Comparison of ENCODE assay signal across 11 cellular contexts in genomic region chr15:32427635-32428034, GRCh38. TPM values are rescaled to one million over a fixed set of nuclear protein-coding genes. Genes with fewer than 3 reads are reported as not detected.
DNase-seq lines count a peak whose midpoint lies in the region; ATAC-seq, FAIRE-seq and TF ChIP-seq lines count a peak whose summit lies in the region.
"Not testable (repeated sequence)": the region's sequence is repeated elsewhere in the genome, so short reads cannot be mapped to it uniquely, and the experiment has no call there.
"Had no signal": no experiment of that assay in that cellular context is flagged by ENCODE, and none has a peak within 500 bp of the region (broad histone marks: within the 10 kb centered on the region; RNA-seq: fewer than 3 reads in every experiment).

No MANE protein-coding gene starts in this region.

- CTCF ChIA-PET in A549 (lab: Yijun Ruan, JAX); PC-3 (lab: Charles Lee); naive thymus-derived CD4-positive, alpha-beta T cell (lab: Charles Lee): not testable (repeated sequence)

- H3K27ac Mint-ChIP-seq in activated naive CD4-positive, alpha-beta T cell treated with anti-CD3 and anti-CD28 coated beads, Interleukin-2, amount 50 U/mL, for 72 hours; naive thymus-derived CD4-positive, alpha-beta T cell; stimulated activated naive B cell treated with anti-CD40 and anti-IgM and Interleukin-4, amounts not matched to agents 10 μg/mL and 1 μg/mL and 100 μg/mL, for 72 hours: not testable (repeated sequence)

- not testable (repeated sequence) for H3K27ac ChIP-seq in A549; PC-3 (ENCODE audit: low read length); naive thymus-derived CD4-positive, alpha-beta T cell (ENCODE audit: low read depth, low read length)

- H3K79me2 ChIP-seq in PC-3 (ENCODE audit: low read length) = not testable (repeated sequence)

- not testable (repeated sequence) for H3K4me1 Mint-ChIP-seq in naive thymus-derived CD4-positive, alpha-beta T cell; stimulated activated naive B cell treated with anti-CD40 and anti-IgM and Interleukin-4, amounts not matched to agents 10 μg/mL and 1 μg/mL and 100 μg/mL, for 72 hours

- POLR2A ChIA-PET in A549 (lab: Yijun Ruan, JAX); PC-3 (lab: Charles Lee; ENCODE audit: unreplicated experiment); naive thymus-derived CD4-positive, alpha-beta T cell (lab: Charles Lee): not testable (repeated sequence)

- H3K27me3 ChIP-seq in PC-3 (ENCODE audit: low read length); naive thymus-derived CD4-positive, alpha-beta T cell (ENCODE audit: control insufficient read depth in 2 of 2, insufficient read depth in 2 of 2, low read length in 2 of 2): not testable (repeated sequence)

- not testable (repeated sequence) for H3K4me3 Mint-ChIP-seq in naive thymus-derived CD4-positive, alpha-beta T cell; stimulated activated naive B cell treated with anti-CD40 and anti-IgM and Interleukin-4, amounts not matched to agents 10 μg/mL and 1 μg/mL and 100 μg/mL, for 72 hours

- TF ChIP-seq CTCF in A549 (IDR thresholded peaks at IDR 0.05); PC-3 (conservative IDR thresholded peaks at IDR 0.05; ENCODE audit: low read depth, low read length): not testable (repeated sequence)

- not testable (repeated sequence) for H3K9me2 ChIP-seq in PC-3 (replicated peaks; ENCODE audit: low read length)

- not testable (repeated sequence) for H3K4me3 ChIP-seq in A549; PC-3 (ENCODE audit: low read length); naive thymus-derived CD4-positive, alpha-beta T cell (ENCODE audit: low read length)

- not testable (repeated sequence) for H3K4me1 ChIP-seq in A549; PC-3 (ENCODE audit: insufficient read depth, low read length); naive thymus-derived CD4-positive, alpha-beta T cell (ENCODE audit: control insufficient read depth in 2 of 2, insufficient read depth in 2 of 2, low read length in 2 of 2)

- H3K27me3 Mint-ChIP-seq in naive thymus-derived CD4-positive, alpha-beta T cell; stimulated activated naive B cell treated with anti-CD40 and anti-IgM and Interleukin-4, amounts not matched to agents 10 μg/mL and 1 μg/mL and 100 μg/mL, for 72 hours: not testable (repeated sequence)

- H3K9me3 Mint-ChIP-seq in activated naive CD4-positive, alpha-beta T cell treated with anti-CD3 and anti-CD28 coated beads, Interleukin-2, amount 50 U/mL, for 72 hours; naive thymus-derived CD4-positive, alpha-beta T cell; stimulated activated naive B cell treated with anti-CD40 and anti-IgM and Interleukin-4, amounts not matched to agents 10 μg/mL and 1 μg/mL and 100 μg/mL, for 72 hours: not testable (repeated sequence)

- H3K4me2 ChIP-seq in A549 = peak overlapping the region; percentile 48; the same call in 1 of the 3 replicates
- not testable (repeated sequence) for H3K4me2 ChIP-seq in PC-3 (ENCODE audit: low read length)

- 35% methylated on average over 1 of the region's 4 CpGs for WGBS in A549 (ENCODE audit: missing lambda C conversion rate)

- H3K9ac ChIP-seq in PC-3 (ENCODE audit: low read length) = not testable (repeated sequence)

- not testable (repeated sequence) for TF ChIP-seq RAD21 in A549 (conservative IDR thresholded peaks at IDR 0.05 in 1 of 2, IDR thresholded peaks at IDR 0.05 in 1 of 2)

- not testable (repeated sequence) for H3K9me3 ChIP-seq in A549; PC-3 (ENCODE audit: low read length); naive thymus-derived CD4-positive, alpha-beta T cell (ENCODE audit: control insufficient read depth in 2 of 3, low read length in 3 of 3)

- not testable (repeated sequence) for TF ChIP-seq EP300 in A549 (IDR thresholded peaks at IDR 0.05)

- H3K36me3 Mint-ChIP-seq in activated naive CD4-positive, alpha-beta T cell treated with anti-CD3 and anti-CD28 coated beads, Interleukin-2, amount 50 U/mL, for 72 hours; naive thymus-derived CD4-positive, alpha-beta T cell; stimulated activated naive B cell treated with anti-CD40 and anti-IgM and Interleukin-4, amounts not matched to agents 10 μg/mL and 1 μg/mL and 100 μg/mL, for 72 hours: not testable (repeated sequence)

- ATAC-seq in A549 (peak; percentile 81 to 100), PC-3 (peak; percentile 53), SK-N-SH treated with all-trans-retinoic acid at 6 μM for 48 hours (0 out of 3 replicates have a peak, but pooled peaks have one; percentile 21)
- peak; percentile 52 to 58 for ATAC-seq in activated naive CD4-positive, alpha-beta T cell treated with anti-CD3 and anti-CD28 coated beads, Interleukin-2, amount 50 U/mL, for 72 hours
- peak; percentile 62 for ATAC-seq in naive thymus-derived CD4-positive, alpha-beta T cell
- ATAC-seq in stimulated activated naive B cell treated with anti-CD40 and anti-IgM and Interleukin-4, amounts not matched to agents 10 μg/mL and 1 μg/mL and 100 μg/mL, for 72 hours (replicated peaks) = peak; percentile 67 to 68

- not testable (repeated sequence) for H3F3A ChIP-seq in PC-3 (ENCODE audit: low read length, unreplicated experiment)

- not testable (repeated sequence) for H3K36me3 ChIP-seq in PC-3 (ENCODE audit: low read depth, low read length); naive thymus-derived CD4-positive, alpha-beta T cell (ENCODE audit: control insufficient read depth in 2 of 3, insufficient read depth in 3 of 3, low read length in 3 of 3)

- intact Hi-C loops in PC-3 (cut with micrococcal nuclease); naive thymus-derived CD4-positive, alpha-beta T cell (cut with micrococcal nuclease): not testable (repeated sequence)

- FAIRE-seq in A549 (lab: Jason Lieb, UNC) = not testable (repeated sequence)

- not testable (repeated sequence) for TF ChIP-seq POLR2A in A549 (IDR thresholded peaks at IDR 0.05; ENCODE audit: low read length)

- H2AFZ ChIP-seq in PC-3 (ENCODE audit: low read length) = not testable (repeated sequence)

- DNase-seq in A549 (ENCODE audit: low read depth in 1 of 2, low spot score in 1 of 2); PC-3; activated naive CD4-positive, alpha-beta T cell treated with anti-CD3 and anti-CD28 coated beads, Interleukin-2, amount 50 U/mL, for 72 hours (ENCODE audit: low spot score in 2 of 2); naive thymus-derived CD4-positive, alpha-beta T cell; stimulated activated naive B cell treated with anti-CD40 and anti-IgM and Interleukin-4, amounts not matched to agents 10 μg/mL and 1 μg/mL and 100 μg/mL, for 72 hours: not testable (repeated sequence)

- not testable (repeated sequence) for H4K20me1 ChIP-seq in PC-3 (ENCODE audit: low read length)

- BruUV-seq in PC-3 (replicated peaks; lab: Mats Ljungman, UMichigan) = not testable (repeated sequence)

RNA-seq across cellular contexts. Expression of gene GOLGA8K, which starts 24.5 kb away (rescaled TPM):
- polyA plus RNA-seq in A549 (2011; rRNA removed) (0.77 and 0.83 TPM in 2 replicates), A549 (2017; fragmentation: RNase III; extraction: RNeasy Plus Mini Kit Qiagen cat#74134 plus additional on column Dnase treatment) (0.43 to 0.87 TPM (median 0.75 TPM) in 3 replicates)
- 0.08 and 0.12 TPM in 2 replicates for polyA plus RNA-seq in A549 (2012; cell fraction: cytosol; rRNA removed)
- polyA plus RNA-seq in A549 (2012; cell fraction: nucleus; rRNA removed) = 1.2 and 1.6 TPM in 2 replicates
- 1.5 and 1.9 TPM in 2 replicates for polyA minus RNA-seq in A549 (2011; rRNA and poly(A)+ RNA removed)
- total RNA-seq in PC-3 (2014; rRNA removed) = 1.2 TPM in 1 of 2 replicates, not detected in the other
- total RNA-seq in activated naive CD4-positive, alpha-beta T cell treated with anti-CD3 and anti-CD28 coated beads, Interleukin-2, amount 50 U/mL, for 72 hours = under 1 TPM; 0.55 to 0.88 TPM
- 1 to 10 TPM in 3 of 5 experiments, under 1 TPM in 2; 0.36 to 1.5 (median 1.2) TPM for total RNA-seq in naive thymus-derived CD4-positive, alpha-beta T cell
- polyA plus RNA-seq in naive thymus-derived CD4-positive, alpha-beta T cell = not detected
- total RNA-seq: GM12878, GM23248 had no signal
- polyA plus RNA-seq: CD14-positive monocyte; CD8-positive, alpha-beta memory T cell; GM23248 had no signal

RNA-seq across cellular contexts. Expression of gene GOLGA8O, which starts 27.8 kb away (rescaled TPM):
- 1.0 TPM in 2 replicates for polyA plus RNA-seq in A549 (2011; rRNA removed)
- polyA plus RNA-seq in A549 (2012; cell fraction: cytosol; rRNA removed) = 0.17 and 0.25 TPM in 2 replicates
- 1.2 and 2.2 TPM in 2 replicates for polyA plus RNA-seq in A549 (2012; cell fraction: nucleus; rRNA removed)
- 0.28 to 0.51 TPM (median 0.39 TPM) in 3 replicates for polyA plus RNA-seq in A549 (2017; fragmentation: RNase III; extraction: RNeasy Plus Mini Kit Qiagen cat#74134 plus additional on column Dnase treatment)
- 0.73 TPM in 1 of 2 replicates, not detected in the other for polyA minus RNA-seq in A549 (2011; rRNA and poly(A)+ RNA removed)
- 0.47 TPM in 1 of 2 replicates, not detected in the other for total RNA-seq in PC-3 (2014; rRNA removed)
- 1 to 10 TPM; 1.5 to 1.6 TPM for total RNA-seq in activated naive CD4-positive, alpha-beta T cell treated with anti-CD3 and anti-CD28 coated beads, Interleukin-2, amount 50 U/mL, for 72 hours
- total RNA-seq in naive thymus-derived CD4-positive, alpha-beta T cell = 1 to 10 TPM; 3.7 to 6.4 (median 5.4) TPM
- polyA plus RNA-seq in naive thymus-derived CD4-positive, alpha-beta T cell = not detected
- total RNA-seq: CD8-positive, alpha-beta memory T cell; GM23248; H1 had no signal
- polyA plus RNA-seq: CD14-positive monocyte, GM23248, H1 had no signal

Comparison
In these comparisons a context has a peak if more than half of its experiments do, and no peak if none do; other contexts are left out.
1. ATAC-seq: peak in every context shown above with its lines; median percentile 90 in A549; 68 in stimulated activated naive B cell treated with anti-CD40 and anti-IgM and Interleukin-4, amounts not matched to agents 10 μg/mL and 1 μg/mL and 100 μg/mL, for 72 hours; 62 in naive thymus-derived CD4-positive, alpha-beta T cell; 55 in activated naive CD4-positive, alpha-beta T cell treated with anti-CD3 and anti-CD28 coated beads, Interleukin-2, amount 50 U/mL, for 72 hours; 53 in PC-3; 21 in SK-N-SH treated with all-trans-retinoic acid at 6 μM for 48 hours.